Comparison of ENCODE assay signal across 13 cellular contexts in the genomic region with DNA sequence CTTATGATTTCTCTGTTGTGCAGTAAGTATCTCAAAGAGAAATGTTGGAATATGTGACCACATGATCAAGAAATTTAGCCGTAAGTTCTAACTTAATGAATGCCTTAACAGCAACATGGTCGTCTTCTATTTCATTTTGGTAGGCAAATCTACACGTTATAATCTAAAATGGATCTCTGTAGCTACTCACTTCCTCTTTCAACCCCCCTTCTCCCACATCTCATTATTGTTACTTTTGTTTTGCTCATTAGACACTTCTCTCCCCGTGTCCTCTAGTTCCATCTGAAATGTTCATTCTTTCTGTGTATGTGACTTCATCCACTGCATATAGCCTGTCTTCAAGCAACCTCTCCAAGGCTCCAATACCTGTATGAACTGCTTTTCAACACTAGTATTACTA. TPM values are rescaled to one million over a fixed set of nuclear protein-coding genes. Genes with fewer than 3 reads are reported as not detected.
"Had no signal": no experiment of that assay in that cellular context is flagged by ENCODE, and none has a peak within 500 bp of the region (broad histone marks: within the 10 kb centered on the region; RNA-seq: fewer than 3 reads in every experiment).

No MANE protein-coding gene starts in this region.

- DNase-seq: activated CD4-positive, alpha-beta T cell treated with anti-CD3 and anti-CD28 coated beads, Interleukin-2, amount 50 U/mL, for 48 hours; activated naive CD4-positive, alpha-beta T cell treated with anti-CD3 and anti-CD28 coated beads, Interleukin-2, amount 10 ng/mL, durations not matched to agents 7 days and 5 days; gastrocnemius medialis; heart left ventricle; left cardiac atrium; lower lobe of right lung; right lobe of liver; T1000; WERI-Rb-1 had no signal

- H3K4me3 ChIP-seq: gastrocnemius medialis, heart left ventricle, lower lobe of right lung, prostate gland, right lobe of liver had no signal

- H3K9me3 ChIP-seq: gastrocnemius medialis, heart left ventricle, lower lobe of right lung, prostate gland, right lobe of liver had no signal

- H3K27me3 ChIP-seq: gastrocnemius medialis, heart left ventricle, right lobe of liver had no signal

- H3K36me3 ChIP-seq: gastrocnemius medialis, heart left ventricle, lower lobe of right lung, prostate gland, right lobe of liver, WERI-Rb-1 had no signal

- H3K27ac ChIP-seq: epithelial cell of prostate, lower lobe of right lung, prostate gland, right lobe of liver, WERI-Rb-1 had no signal

- H3K4me1 ChIP-seq: gastrocnemius medialis, prostate gland, right lobe of liver had no signal

- ATAC-seq: activated T-helper 17 cell treated with anti-CD3 and anti-CD28 coated beads, Interleukin-2, amount 50 U/mL, for 72 hours; gastrocnemius medialis; lower lobe of right lung; right lobe of liver had no signal

RNA-seq across cellular contexts. Expression of gene LPAR1, which starts 27.1 kb away (rescaled TPM):
- total RNA-seq: activated T-helper 17 cell treated with anti-CD3 and anti-CD28 coated beads, Interleukin-2, amount 50 U/mL, for 72 hours; dermis microvascular lymphatic vessel endothelial cell had no signal
